Comparison of ENCODE assay signal across 24 cellular contexts in the genomic region with DNA sequence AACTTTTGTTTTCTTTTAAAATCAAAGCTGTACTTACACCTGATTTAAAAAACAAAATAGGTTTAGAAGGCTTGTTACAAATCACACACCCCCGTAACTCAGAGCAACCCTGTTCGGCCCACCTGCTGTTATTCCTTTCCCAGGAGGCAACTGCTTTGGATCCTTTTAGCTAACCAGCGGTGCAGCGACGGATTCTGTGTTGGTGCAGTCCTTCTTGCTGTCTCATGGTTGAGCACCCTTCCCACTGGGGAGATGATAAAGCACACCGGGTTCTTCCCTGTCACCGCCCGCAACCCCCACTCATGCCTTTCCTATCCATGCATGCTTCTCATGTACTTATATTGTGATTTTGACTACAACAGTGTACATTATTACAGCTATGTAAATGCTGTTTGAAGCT. TPM values are rescaled to one million over a fixed set of nuclear protein-coding genes. Genes with fewer than 3 reads are reported as not detected.
DNase-seq lines count a peak whose midpoint lies in the region; ATAC-seq, FAIRE-seq and TF ChIP-seq lines count a peak whose summit lies in the region.
"Had no signal": no experiment of that assay in that cellular context is flagged by ENCODE, and none has a peak within 500 bp of the region (broad histone marks: within the 10 kb centered on the region; RNA-seq: fewer than 3 reads in every experiment).

No MANE protein-coding gene starts in this region.

- H3K36me3 Mint-ChIP-seq in CD4-positive, CD25-positive, alpha-beta regulatory T cell = no peaks in the 10 kb centered on the region
- no peaks in the 10 kb centered on the region for H3K36me3 Mint-ChIP-seq in activated T-helper 1 cell treated with anti-CD3 and anti-CD28 coated beads, Interleukin-12 subunit alpha, Interleukin-12 subunit beta, Interleukin-2, Interleukin-4 antibody, amounts not matched to agents 30 ng/mL and 10 ng/mL and 1 ng/mL, durations not matched to agents 14 hours and 24 hours and 36 hours (ENCODE audit: low read depth)

- H3K27me3 ChIP-seq in A673 (replicated peaks; ENCODE audit: insufficient read depth, low read depth, low read length, poor library complexity) (no peaks in the 10 kb centered on the region), HepG2 (ENCODE audit: control insufficient read depth in 1 of 2, insufficient read depth in 2 of 2, low read length in 2 of 2) (0 out of 5 replicates have a peak, but pooled peaks cover 0 to 4% of the 10 kb centered on the region in 2 experiments)
- peaks cover 1% of the 10 kb centered on the region for H3K27me3 ChIP-seq in CD4-positive, CD25-positive, alpha-beta regulatory T cell (ENCODE audit: control insufficient read depth, insufficient read depth, low read length)

- H3K4me2 ChIP-seq in HepG2 (ENCODE audit: low read depth, low read length) = no peak overlapping the region

- no peak for TF ChIP-seq POLR2A in HepG2 (IDR thresholded peaks at IDR 0.05; ENCODE audit: insufficient read depth in 1 of 2, low read depth in 2 of 2, low read length in 2 of 2)

- no peak overlapping the region for H3K4me3 ChIP-seq in A673 (ENCODE audit: low read depth, low read length, poor library complexity, severe bottlenecking)
- H3K4me3 ChIP-seq in CD4-positive, CD25-positive, alpha-beta regulatory T cell (ENCODE audit: low read depth, low read length) = no peak overlapping the region
- H3K4me3 ChIP-seq in HepG2 (replicated peaks in 1 of 3; ENCODE audit: insufficient read depth in 1 of 3, low read depth in 2 of 3, low read length in 3 of 3) = no peak overlapping the region

- H3K4me1 ChIP-seq in A673 (ENCODE audit: insufficient read depth, low read length, poor library complexity, severe bottlenecking) = peaks cover 10% of the 10 kb centered on the region
- peaks cover 9% of the 10 kb centered on the region for H3K4me1 ChIP-seq in CD4-positive, CD25-positive, alpha-beta regulatory T cell (ENCODE audit: control insufficient read depth, insufficient read depth, low read length, poor library complexity, severe bottlenecking)
- H3K4me1 ChIP-seq in HepG2 (ENCODE audit: insufficient read depth, low read length) = peaks cover 19% of the 10 kb centered on the region
- H3K4me1 ChIP-seq: gastrocnemius medialis had no signal

- no peaks in the 10 kb centered on the region for H3K79me2 ChIP-seq in HepG2 (ENCODE audit: insufficient read depth, low read length)

- in situ Hi-C loops in HepG2 (cut with HindIII; ENCODE audit: extremely low pct_ligation_motif_present, low pct_unique_long_range_greater_than_20kb) = no loop called here

- no peak for FAIRE-seq in HepG2 (lab: Jason Lieb, UNC)

- peak; percentile 18 for DNase-seq in A673 (ENCODE audit: low spot score)
- no peak for DNase-seq in CD4-positive, CD25-positive, alpha-beta regulatory T cell
- DNase-seq in activated T-helper 1 cell treated with anti-CD3 and anti-CD28 coated beads, Interleukin-12 subunit alpha, Interleukin-12 subunit beta, Interleukin-2, Interleukin-4 antibody, amounts not matched to agents 30 ng/mL and 10 ng/mL and 1 ng/mL, durations not matched to agents 14 hours and 24 hours and 36 hours (ENCODE audit: low spot score) = no peak
- DNase-seq in left kidney (ENCODE audit: low read depth, low spot score) = peak; percentile 84
- DNase-seq in NCI-H2107 treated with DMSO at 0.1 percent for 48 hours (lab: John Stamatoyannopoulos, UW; ENCODE audit: unreplicated experiment) = no peak
- no peak for DNase-seq in foreskin melanocyte
- no peak for DNase-seq in HepG2 (ENCODE audit: low spot score)
- DNase-seq: activated CD4-positive, alpha-beta T cell treated with anti-CD3 and anti-CD28 coated beads for 1 hour; AML-193; anterior cingulate cortex; DMS53; gastrocnemius medialis; IMR-90; left lung; NCI-H1930; NCI-H69; posterior cingulate gyrus; SIG-M5; T1000 had no signal

- TF ChIP-seq RAD21 in HepG2 (CRISPR knock-in tag; IDR thresholded peaks at IDR 0.05) = no peak

- H3K36me3 ChIP-seq in A673 (ENCODE audit: insufficient read depth, low read length, poor library complexity, severe bottlenecking) (no peaks in the 10 kb centered on the region), HepG2 (replicated peaks in 1 of 2; ENCODE audit: control insufficient read depth in 1 of 2, insufficient read depth in 2 of 2, low read length in 2 of 2) (no peaks in the 10 kb centered on the region)
- no peaks in the 10 kb centered on the region for H3K36me3 ChIP-seq in CD4-positive, CD25-positive, alpha-beta regulatory T cell (ENCODE audit: control insufficient read depth, insufficient read depth, low read length)
- H3K36me3 ChIP-seq: gastrocnemius medialis, left lung, tibial nerve had no signal

- no peak overlapping the region for H3K9ac ChIP-seq in HepG2 (ENCODE audit: insufficient read depth, low read depth, low read length)
- H3K9ac ChIP-seq: GM23248 had no signal

- TF ChIP-seq CTCF in A673 (conservative IDR thresholded peaks at IDR 0.05; ENCODE audit: low read depth, low read length) (no peak), HepG2 (CRISPR knock-in tag; IDR thresholded peaks at IDR 0.05) (no peak)

- peaks cover 16% of the 10 kb centered on the region for H3K27me3 Mint-ChIP-seq in CD4-positive, CD25-positive, alpha-beta regulatory T cell
- H3K27me3 Mint-ChIP-seq in activated T-helper 1 cell treated with anti-CD3 and anti-CD28 coated beads, Interleukin-12 subunit alpha, Interleukin-12 subunit beta, Interleukin-2, Interleukin-4 antibody, amounts not matched to agents 30 ng/mL and 10 ng/mL and 1 ng/mL, durations not matched to agents 14 hours and 24 hours and 36 hours (ENCODE audit: insufficient read depth) = peaks cover 30% of the 10 kb centered on the region

- intact Hi-C loops in A673 (cut with micrococcal nuclease; ENCODE audit: unreplicated experiment) (loop anchor here (2.0 kb wide), 1 partner anchor 72 kb away; no protein-coding TSS in a partner anchor), HepG2 (cut with micrococcal nuclease; ENCODE audit: unreplicated experiment) (no loop called here)
- intact Hi-C loops in activated T-helper 1 cell treated with anti-CD3 and anti-CD28 coated beads, Interleukin-12 subunit alpha, Interleukin-12 subunit beta, Interleukin-2, Interleukin-4 antibody, amounts not matched to agents 30 ng/mL and 10 ng/mL and 1 ng/mL, durations not matched to agents 14 hours and 24 hours and 36 hours (cut with micrococcal nuclease) = loop anchor here (2.0 to 10.0 kb wide), 2 partner anchors 116 to 246 kb away; a partner anchor contains a TSS

- BruUV-seq in A673 (replicated peaks; lab: Mats Ljungman, UMichigan) (no TSS peak), HepG2 (replicated peaks; lab: Mats Ljungman, UMichigan) (no TSS peak)

- H3K4me1 Mint-ChIP-seq in CD4-positive, CD25-positive, alpha-beta regulatory T cell = peaks cover 0 to 10% (median 4%) of the 10 kb centered on the region in 4 donors
- H3K4me1 Mint-ChIP-seq in activated T-helper 1 cell treated with anti-CD3 and anti-CD28 coated beads, Interleukin-12 subunit alpha, Interleukin-12 subunit beta, Interleukin-2, Interleukin-4 antibody, amounts not matched to agents 30 ng/mL and 10 ng/mL and 1 ng/mL, durations not matched to agents 14 hours and 24 hours and 36 hours (ENCODE audit: low read depth) = peaks cover 22% of the 10 kb centered on the region

- no peak overlapping the region for H3K27ac ChIP-seq in A673 (ENCODE audit: low read depth, low read length, poor library complexity, severe bottlenecking)
- H3K27ac ChIP-seq in CD4-positive, CD25-positive, alpha-beta regulatory T cell (ENCODE audit: insufficient read depth, low read length, poor library complexity, severe bottlenecking) = no peak overlapping the region
- H3K27ac ChIP-seq in HepG2 (ENCODE audit: extremely low read length, insufficient read depth, low read length) = no peak overlapping the region
- H3K27ac ChIP-seq: coronary artery, epithelial cell of prostate, gastrocnemius medialis, GM23248, left lung, tibial nerve had no signal

- CTCF ChIA-PET in A673 (lab: Charles Lee) (no interaction called here), HepG2 (lab: Yijun Ruan, JAX; ENCODE audit: low intra/inter-chr PET ratio, low total read pairs) (no interaction called here)

- H3K9me3 ChIP-seq in A673 (ENCODE audit: low read depth, low read length, poor library complexity, severe bottlenecking) (no peaks in the 10 kb centered on the region), HepG2 (ENCODE audit: low read length) (no peaks in the 10 kb centered on the region)
- no peaks in the 10 kb centered on the region for H3K9me3 ChIP-seq in CD4-positive, CD25-positive, alpha-beta regulatory T cell (ENCODE audit: control insufficient read depth in 2 of 2, low read length in 2 of 2)
- H3K9me3 ChIP-seq: gastrocnemius medialis, left lung, tibial nerve had no signal

- POLR2A ChIA-PET in A673 (lab: Charles Lee; ENCODE audit: low non-redundant PET) (no interaction called here), HepG2 (lab: Yijun Ruan, JAX) (no interaction called here)

- TF ChIP-seq EP300 in HepG2 (IDR thresholded peaks at IDR 0.05; ENCODE audit: low read depth in 2 of 2, low read length in 2 of 2) = no peak
- no peak for TF ChIP-seq EP300 in HepG2 (CRISPR knock-in tag; IDR thresholded peaks at IDR 0.05; ENCODE audit: borderline replicate concordance)

- H4K20me1 ChIP-seq in HepG2 (ENCODE audit: insufficient read depth, low read length) = no peaks in the 10 kb centered on the region

- H3K27ac Mint-ChIP-seq in CD4-positive, CD25-positive, alpha-beta regulatory T cell = no peak overlapping the region
- H3K27ac Mint-ChIP-seq in activated T-helper 1 cell treated with anti-CD3 and anti-CD28 coated beads, Interleukin-12 subunit alpha, Interleukin-12 subunit beta, Interleukin-2, Interleukin-4 antibody, amounts not matched to agents 30 ng/mL and 10 ng/mL and 1 ng/mL, durations not matched to agents 14 hours and 24 hours and 36 hours = no peak overlapping the region

- H2AFZ ChIP-seq in HepG2 (ENCODE audit: low read length) = no peak overlapping the region

- no peak for ATAC-seq in CD4-positive, CD25-positive, alpha-beta regulatory T cell (ENCODE audit: low read depth in 2 of 2)
- no peak for ATAC-seq in GM21737 (IDR thresholded peaks at IDR 0.05; ENCODE audit: unreplicated experiment)
- no peak for ATAC-seq in HepG2
- ATAC-seq: gastrocnemius medialis, left lung had no signal

- peak overlapping the region; percentile 10 to 92 (median 66) for H3K4me3 Mint-ChIP-seq in CD4-positive, CD25-positive, alpha-beta regulatory T cell
- peak overlapping the region; percentile 57 for H3K4me3 Mint-ChIP-seq in activated T-helper 1 cell treated with anti-CD3 and anti-CD28 coated beads, Interleukin-12 subunit alpha, Interleukin-12 subunit beta, Interleukin-2, Interleukin-4 antibody, amounts not matched to agents 30 ng/mL and 10 ng/mL and 1 ng/mL, durations not matched to agents 14 hours and 24 hours and 36 hours

- no peaks in the 10 kb centered on the region for H3K9me3 Mint-ChIP-seq in CD4-positive, CD25-positive, alpha-beta regulatory T cell
- no peaks in the 10 kb centered on the region for H3K9me3 Mint-ChIP-seq in activated T-helper 1 cell treated with anti-CD3 and anti-CD28 coated beads, Interleukin-12 subunit alpha, Interleukin-12 subunit beta, Interleukin-2, Interleukin-4 antibody, amounts not matched to agents 30 ng/mL and 10 ng/mL and 1 ng/mL, durations not matched to agents 14 hours and 24 hours and 36 hours

- 93% methylated on average over 8 of the region's 8 CpGs for WGBS in HepG2 (ENCODE audit: low lambda C conversion rate)

RNA-seq across cellular contexts. Expression of a gene that starts 24.8 kb away (rescaled TPM):
- 242 and 249 TPM in 2 replicates for total RNA-seq in A673 (2021)
- 13.5 TPM for total RNA-seq in CD4-positive, CD25-positive, alpha-beta regulatory T cell
- under 1 TPM; 0.06 to 0.98 (median 0.65) TPM for polyA plus RNA-seq in CD4-positive, CD25-positive, alpha-beta regulatory T cell
- total RNA-seq in activated T-helper 1 cell treated with anti-CD3 and anti-CD28 coated beads, Interleukin-12 subunit alpha, Interleukin-12 subunit beta, Interleukin-2, Interleukin-4 antibody, amounts not matched to agents 30 ng/mL and 10 ng/mL and 1 ng/mL, durations not matched to agents 14 hours and 24 hours and 36 hours = 141 and 159 TPM in 2 replicates
- total RNA-seq in HepG2 (2016; rRNA removed; fragmentation: Illumina TruSeq; extraction: Trizol) = 22.9 and 54.3 TPM in 2 replicates
- 2.3 and 2.6 TPM in 2 replicates for total RNA-seq in HepG2 (2016; cell fraction: cytosol; rRNA removed; fragmentation: Illumina TruSeq; extraction: Trizol; ENCODE audit: low read depth)
- 19.0 and 47.1 TPM in 2 replicates for total RNA-seq in HepG2 (2016; cell fraction: insoluble cytoplasmic fraction; rRNA removed; fragmentation: Illumina TruSeq; extraction: Trizol)
- 8.0 and 10.9 TPM in 2 replicates for total RNA-seq in HepG2 (2016; cell fraction: membrane; rRNA removed; fragmentation: Illumina TruSeq; extraction: Trizol)
- total RNA-seq in HepG2 (2016; cell fraction: nucleus; rRNA removed; fragmentation: Illumina TruSeq; extraction: Trizol) = 63.2 and 64.1 TPM in 2 replicates
- polyA plus RNA-seq in HepG2 (2011; rRNA removed) = 4.7 and 6.7 TPM in 2 replicates
- polyA plus RNA-seq in HepG2 (2011; cell fraction: cytosol; rRNA removed) = 5.0 and 5.1 TPM in 2 replicates
- polyA plus RNA-seq in HepG2 (2011; cell fraction: nucleus; rRNA removed) = 10.0 and 14.1 TPM in 2 replicates
- polyA plus RNA-seq in HepG2 (2012) = 6.6 and 17.1 TPM in 2 replicates
- 1.0 and 1.3 TPM in 2 replicates for polyA plus RNA-seq in HepG2 (2016; cell fraction: cytosol; fragmentation: Illumina TruSeq; extraction: Trizol; ENCODE audit: low read depth)
- 49.6 and 59.8 TPM in 2 replicates for polyA plus RNA-seq in HepG2 (2016; cell fraction: insoluble cytoplasmic fraction; fragmentation: Illumina TruSeq; extraction: Trizol; ENCODE audit: low read depth)
- 2.2 and 3.0 TPM in 2 replicates for polyA plus RNA-seq in HepG2 (2016; cell fraction: membrane; fragmentation: Illumina TruSeq; extraction: Trizol; ENCODE audit: low read depth)
- polyA plus RNA-seq in HepG2 (2016; cell fraction: nucleus; fragmentation: Illumina TruSeq; extraction: Trizol; ENCODE audit: insufficient read depth, low read depth) = 88.9 and 112 TPM in 2 replicates
- polyA minus RNA-seq in HepG2 (2011; rRNA and poly(A)+ RNA removed; ENCODE audit: low replicate concordance) = 8.0 and 51.1 TPM in 2 replicates
- polyA minus RNA-seq in HepG2 (2011; cell fraction: cytosol; rRNA and poly(A)+ RNA removed) = 16.7 and 21.3 TPM in 2 replicates
- polyA minus RNA-seq in HepG2 (2011; cell fraction: nucleus; rRNA and poly(A)+ RNA removed) = 25.5 and 35.3 TPM in 2 replicates

Comparison
In these comparisons a context has a peak if more than half of its experiments do, and no peak if none do; other contexts are left out.
1. DNase-seq: peak in A673 (single experiment) and left kidney (single experiment); none in CD4-positive, CD25-positive, alpha-beta regulatory T cell (0 of 3), activated T-helper 1 cell treated with anti-CD3 and anti-CD28 coated beads, Interleukin-12 subunit alpha, Interleukin-12 subunit beta, Interleukin-2, Interleukin-4 antibody, amounts not matched to agents 30 ng/mL and 10 ng/mL and 1 ng/mL, durations not matched to agents 14 hours and 24 hours and 36 hours (single experiment), NCI-H2107 treated with DMSO at 0.1 percent for 48 hours (single experiment), foreskin melanocyte (single experiment) and HepG2 (single experiment).